8 cellular contexts compared by ENCODE assay signal in genomic region chr22:35838849-35839646, GRCh38.
DNase-seq lines count a peak whose midpoint lies in the region; ATAC-seq, FAIRE-seq and TF ChIP-seq lines count a peak whose summit lies in the region.

No MANE protein-coding gene starts in this region.

- H2AFZ ChIP-seq in HCT116 (ENCODE audit: low read depth, low read length, poor library complexity, severe bottlenecking) (no peak overlapping the region), endothelial cell of umbilical vein (ENCODE audit: low read depth, low read length) (no peak overlapping the region)

- DNase-seq in ACHN (peak; percentile 66), HCT116 (ENCODE audit: low read depth, low spot score) (peak; percentile 24), RCC 7860 (ENCODE audit: low spot score) (peak; percentile 33), endothelial cell of umbilical vein (ENCODE audit: low read depth, low spot score) (peak; percentile 52), myocyte (ENCODE audit: low read depth) (peak; percentile 81)

- no peak for TF ChIP-seq POLR2A in HCT116 (IDR thresholded peaks at IDR 0.05; ENCODE audit: borderline replicate concordance, extremely low read depth, insufficient read depth, insufficient read length)
- peak; percentile 20 for TF ChIP-seq POLR2A in endothelial cell of umbilical vein (IDR thresholded peaks at IDR 0.05; ENCODE audit: low read depth, low read length)

- H3K27me3 ChIP-seq in HCT116 (ENCODE audit: insufficient read depth, low read length) (no peaks in the 10 kb centered on the region), endothelial cell of umbilical vein (ENCODE audit: control insufficient read depth in 2 of 2, insufficient read depth in 2 of 2, low read length in 2 of 2) (no peaks in the 10 kb centered on the region)

- peak overlapping the region; percentile 53 to 69 for H3K4me3 ChIP-seq in HCT116 (replicated peaks in 1 of 2; ENCODE audit: low read depth in 1 of 2, low read length in 2 of 2)
- H3K4me3 ChIP-seq in endothelial cell of umbilical vein (replicated peaks in 1 of 3; ENCODE audit: insufficient read depth in 1 of 3, low read depth in 1 of 3, low read length in 3 of 3), result peak overlapping the region; percentile 57 to 87 (median 80)

- H3K9me3 ChIP-seq in HCT116 (ENCODE audit: control insufficient read depth in 1 of 2, insufficient read depth in 1 of 2, low read depth in 1 of 2, low read length in 2 of 2) (no peaks in the 10 kb centered on the region), endothelial cell of umbilical vein (replicated peaks; ENCODE audit: control insufficient read depth, insufficient read depth, low read length) (no peaks in the 10 kb centered on the region)

- in situ Hi-C loops in ACHN (cut with HindIII; ENCODE audit: low pct_ligation_motif_present, low pct_unique_long_range_greater_than_20kb, low sequenced_read_pairs), result no loop called here

- H3K4me1 ChIP-seq in HCT116 (ENCODE audit: control insufficient read depth in 1 of 2, insufficient read depth in 2 of 2, low read length in 2 of 2) (peaks cover 55 to 86% of the 10 kb centered on the region in 2 experiments), endothelial cell of umbilical vein (ENCODE audit: control insufficient read depth, extremely low read depth, insufficient read depth, low read length) (peaks cover 53% of the 10 kb centered on the region)

- RAD21 ChIA-PET in HCT116 (lab: Charles Lee; ENCODE audit: low non-redundant PET in 1 of 2, low total read pairs in 2 of 2, uncharacterized antibody in 2 of 2, unreplicated experiment in 2 of 2), result no interaction called here

- no TSS peak for BruUV-seq in HCT116 (replicated peaks; lab: Mats Ljungman, UMichigan)
- no TSS peak for BruUV-seq in endothelial cell of umbilical vein (replicated peaks; lab: Mats Ljungman, UMichigan)

- H3K27ac ChIP-seq in HCT116 (ENCODE audit: low read depth, low read length) (peak overlapping the region; percentile 46; the same call in 1 of the 2 replicates), endothelial cell of umbilical vein (ENCODE audit: insufficient read depth, low read depth, low read length) (peak overlapping the region; percentile 73)

- no peak for ATAC-seq in HCT116
- ATAC-seq in HG03175 (IDR thresholded peaks at IDR 0.05; ENCODE audit: unreplicated experiment), result no peak
- ATAC-seq in GM19328 (IDR thresholded peaks at IDR 0.05; ENCODE audit: unreplicated experiment), result no peak
- no peak for ATAC-seq in HG03095 (IDR thresholded peaks at IDR 0.05; ENCODE audit: unreplicated experiment)

- FAIRE-seq in RCC 7860 (lab: Jason Lieb, UNC) (peak; percentile 65), endothelial cell of umbilical vein (lab: Jason Lieb, UNC) (no peak)

- intact Hi-C loops in HCT116 (cut with micrococcal nuclease), result loop anchor here (10.0 kb wide), 1 partner anchor 464 kb away; no protein-coding TSS in a partner anchor
- intact Hi-C loops in endothelial cell of umbilical vein (cut with micrococcal nuclease), result loop anchor here (5.0 kb wide), 4 partner anchors 72 to 228 kb away; partner anchors contain the start of gene RBFOX2

- H3K9ac ChIP-seq in HCT116 (ENCODE audit: low read length), result peak overlapping the region; percentile 67
- H3K9ac ChIP-seq in endothelial cell of umbilical vein (replicated peaks; ENCODE audit: extremely low read depth, insufficient read depth, low read length), result peak overlapping the region; percentile 80

- POLR2A ChIA-PET in HCT116 (lab: Charles Lee), result interaction anchor here (1.0 kb wide), 1 partner anchor 78 kb away, joined by 3 read pairs; no protein-coding TSS in a partner anchor
- POLR2A ChIA-PET in endothelial cell of umbilical vein (lab: Charles Lee), result no interaction called here

- H3K9me1 ChIP-seq in endothelial cell of umbilical vein (replicated peaks; ENCODE audit: control insufficient read depth, extremely low read depth, insufficient read depth, low read length), result no peaks in the 10 kb centered on the region

- TF ChIP-seq CTCF in HCT116 (IDR thresholded peaks at IDR 0.05 in 2 of 3, conservative IDR thresholded peaks at IDR 0.05 in 1 of 3; ENCODE audit: borderline replicate concordance in 1 of 3, insufficient read depth in 1 of 3, low read depth in 2 of 3, low read length in 2 of 3), result peak; percentile 32 to 52 (median 47); a peak in 5 of 6 replicates
- peak; percentile 21 to 27 for TF ChIP-seq CTCF in endothelial cell of umbilical vein (IDR thresholded peaks at IDR 0.05; ENCODE audit: extremely low read depth in 1 of 2, insufficient read depth in 1 of 2, low read depth in 1 of 2, low read length in 2 of 2)

- peak; percentile 61 for TF ChIP-seq RAD21 in HCT116 (IDR thresholded peaks at IDR 0.05; ENCODE audit: low read depth)

- dilution Hi-C loops in endothelial cell of umbilical vein (cut with MboI; ENCODE audit: extremely low pct_ligation_motif_present, low sequenced_read_pairs), result no loop called here

- H3K36me3 ChIP-seq in HCT116 (ENCODE audit: control insufficient read depth in 1 of 2, insufficient read depth in 2 of 2, low read length in 2 of 2) (no peaks in the 10 kb centered on the region), endothelial cell of umbilical vein (ENCODE audit: control insufficient read depth in 2 of 2, extremely low read depth in 1 of 2, insufficient read depth in 2 of 2, low read length in 2 of 2) (no peaks in the 10 kb centered on the region)

- no peaks in the 10 kb centered on the region for H3K9me2 ChIP-seq in HCT116 (ENCODE audit: insufficient read depth)

- H3K79me2 ChIP-seq in HCT116 (ENCODE audit: insufficient read depth, low read length) (peaks cover 72% of the 10 kb centered on the region), endothelial cell of umbilical vein (ENCODE audit: control insufficient read depth, insufficient read depth, low read length) (peaks cover 52% of the 10 kb centered on the region)

- H4K20me1 ChIP-seq in HCT116 (ENCODE audit: insufficient read depth) (no peaks in the 10 kb centered on the region), endothelial cell of umbilical vein (replicated peaks; ENCODE audit: control insufficient read depth, extremely low read depth, insufficient read depth, low read length) (no peaks in the 10 kb centered on the region)

- CTCF ChIA-PET in HCT116 (lab: Charles Lee), result interaction anchor here (1.2 to 1.4 kb wide), 2 partner anchors 207 to 208 kb away, joined by 6 to 7 read pairs; no protein-coding TSS in a partner anchor
- CTCF ChIA-PET in endothelial cell of umbilical vein (lab: Charles Lee), result interaction anchor here (0.6 to 3.7 kb wide), 15 partner anchors 12 to 408 kb away, joined by 3 to 23 read pairs (median 4); no protein-coding TSS in a partner anchor

- H3K4me2 ChIP-seq in HCT116 (ENCODE audit: low read length), result peak overlapping the region; percentile 76
- H3K4me2 ChIP-seq in endothelial cell of umbilical vein (ENCODE audit: insufficient read depth, low read length), result peak overlapping the region; percentile 99

TF ChIP-seq in HCT116, 20 proteins besides CTCF, POLR2A, EP300 and RAD21:
- TF ChIP-seq CBX3 (IDR thresholded peaks at IDR 0.05; ENCODE audit: low read depth) (no peak), YY1 (IDR thresholded peaks at IDR 0.05; ENCODE audit: extremely low read depth, insufficient replicate concordance, low read depth, low read length) (peak; percentile 8), SRF (IDR thresholded peaks at IDR 0.05; ENCODE audit: low read depth) (peak; percentile 83)

TF ChIP-seq in endothelial cell of umbilical vein, 7 proteins besides CTCF, POLR2A, EP300 and RAD21:
- no peak for TF ChIP-seq EZH2 (IDR thresholded peaks at IDR 0.05; ENCODE audit: borderline replicate concordance, low read depth, low read length, severe bottlenecking)
TF ChIP-seq in endothelial cell of umbilical vein: peak in this region for 0.

Comparison
In these comparisons a context has a peak if more than half of its experiments do, and no peak if none do; other contexts are left out.
1. DNase-seq: peak in every context shown above with its lines; median percentile 81 in myocyte; 66 in ACHN; 52 in endothelial cell of umbilical vein; 33 in RCC 7860; 24 in HCT116.